1 cellular context compared by ENCODE assay signal in the genomic region with DNA sequence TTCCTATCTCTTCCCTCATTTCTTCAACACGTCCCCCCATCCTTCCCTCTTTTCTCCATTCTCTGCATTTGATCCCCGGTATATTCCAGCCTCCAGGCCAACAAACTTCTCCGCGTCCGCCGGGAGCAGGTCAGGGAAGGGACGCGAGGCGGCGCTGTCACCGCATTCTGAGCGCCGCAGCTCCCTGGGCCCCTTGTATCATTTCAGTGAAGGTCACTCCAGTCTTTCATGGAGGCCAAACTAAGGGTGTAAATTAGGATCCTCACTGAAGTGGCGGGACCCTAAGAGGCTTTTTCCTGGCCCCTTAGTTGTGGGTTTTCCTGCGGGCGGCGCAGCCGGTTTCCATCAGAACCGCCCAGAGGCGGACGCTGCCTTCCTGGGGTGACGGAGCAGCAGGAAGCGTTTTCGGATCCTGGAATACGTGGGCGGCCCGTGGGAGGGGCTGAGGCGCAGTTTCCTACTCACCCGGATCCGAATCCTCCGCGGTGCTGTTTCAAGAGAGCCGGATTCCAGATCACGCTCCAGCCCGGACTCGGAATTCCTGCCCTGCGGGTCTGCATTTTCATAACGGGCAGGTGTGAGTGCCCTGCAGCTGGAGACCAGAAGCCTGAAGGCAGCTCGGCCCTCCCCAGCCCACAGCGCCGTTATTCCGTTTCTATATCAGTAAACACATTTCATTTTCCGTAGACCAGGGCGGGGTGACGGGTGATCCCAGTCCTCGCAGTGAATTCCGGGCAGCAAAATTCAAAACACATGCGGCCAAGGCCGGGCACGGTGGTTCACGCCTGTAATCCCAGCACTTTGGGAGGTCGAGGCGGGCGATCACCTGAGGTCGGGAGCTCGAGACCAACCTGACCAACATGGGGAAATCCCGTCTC.
TF ChIP-seq lines count a peak whose summit lies in the region.

No MANE protein-coding gene starts in this region.

TF ChIP-seq in HepG2, 621 proteins besides CTCF, POLR2A, EP300 and RAD21 (continued from another document and continues in another):
- TF ChIP-seq, protein P1, sequence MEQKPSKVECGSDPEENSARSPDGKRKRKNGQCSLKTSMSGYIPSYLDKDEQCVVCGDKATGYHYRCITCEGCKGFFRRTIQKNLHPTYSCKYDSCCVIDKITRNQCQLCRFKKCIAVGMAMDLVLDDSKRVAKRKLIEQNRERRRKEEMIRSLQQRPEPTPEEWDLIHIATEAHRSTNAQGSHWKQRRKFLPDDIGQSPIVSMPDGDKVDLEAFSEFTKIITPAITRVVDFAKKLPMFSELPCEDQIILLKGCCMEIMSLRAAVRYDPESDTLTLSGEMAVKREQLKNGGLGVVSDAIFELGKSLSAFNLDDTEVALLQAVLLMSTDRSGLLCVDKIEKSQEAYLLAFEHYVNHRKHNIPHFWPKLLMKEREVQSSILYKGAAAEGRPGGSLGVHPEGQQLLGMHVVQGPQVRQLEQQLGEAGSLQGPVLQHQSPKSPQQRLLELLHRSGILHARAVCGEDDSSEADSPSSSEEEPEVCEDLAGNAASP (CRISPR knock-in tag; IDR thresholded peaks at IDR 0.05; ENCODE audit: borderline replicate concordance): 0 out of 2 replicates have a peak, but pooled peaks have one; percentile 36
- 0 out of 2 replicates have a peak, but pooled peaks have one; percentile 58 for TF ChIP-seq SMYD3 (CRISPR knock-in tag; IDR thresholded peaks at IDR 0.05)
- 0 out of 2 replicates have a peak, but pooled peaks have one; percentile 8 for TF ChIP-seq RFX5 (IDR thresholded peaks at IDR 0.05; ENCODE audit: low read depth, low read length)
- TF ChIP-seq FOXO1 (CRISPR knock-in tag; IDR thresholded peaks at IDR 0.05): no peak; the same call in none of the 2 replicates
- no peak for TF ChIP-seq PRMT3 (CRISPR knock-in tag; IDR thresholded peaks at IDR 0.05; ENCODE audit: borderline replicate concordance, low read depth)
- peak; percentile 64 for TF ChIP-seq BORCS8-MEF2B (CRISPR knock-in tag; IDR thresholded peaks at IDR 0.05)
- TF ChIP-seq SYNCRIP (IDR thresholded peaks at IDR 0.05; ENCODE audit: insufficient read depth, low read depth, low read length): no peak
- no peak for TF ChIP-seq ZNF34 (CRISPR knock-in tag; IDR thresholded peaks at IDR 0.05; ENCODE audit: borderline replicate concordance)
- TF ChIP-seq ZNF629 (CRISPR knock-in tag; conservative IDR thresholded peaks at IDR 0.05): no peak
- TF ChIP-seq, protein P2, sequence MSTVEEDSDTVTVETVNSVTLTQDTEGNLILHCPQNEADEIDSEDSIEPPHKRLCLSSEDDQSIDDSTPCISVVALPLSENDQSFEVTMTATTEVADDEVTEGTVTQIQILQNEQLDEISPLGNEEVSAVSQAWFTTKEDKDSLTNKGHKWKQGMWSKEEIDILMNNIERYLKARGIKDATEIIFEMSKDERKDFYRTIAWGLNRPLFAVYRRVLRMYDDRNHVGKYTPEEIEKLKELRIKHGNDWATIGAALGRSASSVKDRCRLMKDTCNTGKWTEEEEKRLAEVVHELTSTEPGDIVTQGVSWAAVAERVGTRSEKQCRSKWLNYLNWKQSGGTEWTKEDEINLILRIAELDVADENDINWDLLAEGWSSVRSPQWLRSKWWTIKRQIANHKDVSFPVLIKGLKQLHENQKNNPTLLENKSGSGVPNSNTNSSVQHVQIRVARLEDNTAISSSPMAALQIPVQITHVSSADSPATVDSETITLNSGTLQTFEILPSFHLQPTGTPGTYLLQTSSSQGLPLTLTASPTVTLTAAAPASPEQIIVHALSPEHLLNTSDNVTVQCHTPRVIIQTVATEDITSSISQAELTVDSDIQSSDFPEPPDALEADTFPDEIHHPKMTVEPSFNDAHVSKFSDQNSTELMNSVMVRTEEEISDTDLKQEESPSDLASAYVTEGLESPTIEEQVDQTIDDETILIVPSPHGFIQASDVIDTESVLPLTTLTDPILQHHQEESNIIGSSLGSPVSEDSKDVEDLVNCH (CRISPR knock-in tag; IDR thresholded peaks at IDR 0.05): no peak
- TF ChIP-seq ZFX (CRISPR knock-in tag; IDR thresholded peaks at IDR 0.05; ENCODE audit: low read depth): peak; percentile 81
- TF ChIP-seq REPIN1 (CRISPR knock-in tag; IDR thresholded peaks at IDR 0.05; ENCODE audit: borderline replicate concordance, low read depth): no peak; the same call in 1 of the 2 replicates
- TF ChIP-seq, protein P3, sequence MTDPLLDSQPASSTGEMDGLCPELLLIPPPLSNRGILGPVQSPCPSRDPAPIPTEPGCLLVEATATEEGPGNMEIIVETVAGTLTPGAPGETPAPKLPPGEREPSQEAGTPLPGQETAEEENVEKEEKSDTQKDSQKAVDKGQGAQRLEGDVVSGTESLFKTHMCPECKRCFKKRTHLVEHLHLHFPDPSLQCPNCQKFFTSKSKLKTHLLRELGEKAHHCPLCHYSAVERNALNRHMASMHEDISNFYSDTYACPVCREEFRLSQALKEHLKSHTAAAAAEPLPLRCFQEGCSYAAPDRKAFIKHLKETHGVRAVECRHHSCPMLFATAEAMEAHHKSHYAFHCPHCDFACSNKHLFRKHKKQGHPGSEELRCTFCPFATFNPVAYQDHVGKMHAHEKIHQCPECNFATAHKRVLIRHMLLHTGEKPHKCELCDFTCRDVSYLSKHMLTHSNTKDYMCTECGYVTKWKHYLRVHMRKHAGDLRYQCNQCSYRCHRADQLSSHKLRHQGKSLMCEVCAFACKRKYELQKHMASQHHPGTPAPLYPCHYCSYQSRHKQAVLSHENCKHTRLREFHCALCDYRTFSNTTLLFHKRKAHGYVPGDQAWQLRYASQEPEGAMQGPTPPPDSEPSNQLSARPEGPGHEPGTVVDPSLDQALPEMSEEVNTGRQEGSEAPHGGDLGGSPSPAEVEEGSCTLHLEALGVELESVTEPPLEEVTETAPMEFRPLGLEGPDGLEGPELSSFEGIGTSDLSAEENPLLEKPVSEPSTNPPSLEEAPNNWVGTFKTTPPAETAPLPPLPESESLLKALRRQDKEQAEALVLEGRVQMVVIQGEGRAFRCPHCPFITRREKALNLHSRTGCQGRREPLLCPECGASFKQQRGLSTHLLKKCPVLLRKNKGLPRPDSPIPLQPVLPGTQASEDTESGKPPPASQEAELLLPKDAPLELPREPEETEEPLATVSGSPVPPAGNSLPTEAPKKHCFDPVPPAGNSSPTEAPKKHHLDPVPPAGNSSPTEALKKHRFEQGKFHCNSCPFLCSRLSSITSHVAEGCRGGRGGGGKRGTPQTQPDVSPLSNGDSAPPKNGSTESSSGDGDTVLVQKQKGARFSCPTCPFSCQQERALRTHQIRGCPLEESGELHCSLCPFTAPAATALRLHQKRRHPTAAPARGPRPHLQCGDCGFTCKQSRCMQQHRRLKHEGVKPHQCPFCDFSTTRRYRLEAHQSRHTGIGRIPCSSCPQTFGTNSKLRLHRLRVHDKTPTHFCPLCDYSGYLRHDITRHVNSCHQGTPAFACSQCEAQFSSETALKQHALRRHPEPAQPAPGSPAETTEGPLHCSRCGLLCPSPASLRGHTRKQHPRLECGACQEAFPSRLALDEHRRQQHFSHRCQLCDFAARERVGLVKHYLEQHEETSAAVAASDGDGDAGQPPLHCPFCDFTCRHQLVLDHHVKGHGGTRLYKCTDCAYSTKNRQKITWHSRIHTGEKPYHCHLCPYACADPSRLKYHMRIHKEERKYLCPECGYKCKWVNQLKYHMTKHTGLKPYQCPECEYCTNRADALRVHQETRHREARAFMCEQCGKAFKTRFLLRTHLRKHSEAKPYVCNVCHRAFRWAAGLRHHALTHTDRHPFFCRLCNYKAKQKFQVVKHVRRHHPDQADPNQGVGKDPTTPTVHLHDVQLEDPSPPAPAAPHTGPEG (CRISPR knock-in tag; IDR thresholded peaks at IDR 0.05): 0 out of 2 replicates have a peak, but pooled peaks have one; percentile 64
- TF ChIP-seq, protein P4, sequence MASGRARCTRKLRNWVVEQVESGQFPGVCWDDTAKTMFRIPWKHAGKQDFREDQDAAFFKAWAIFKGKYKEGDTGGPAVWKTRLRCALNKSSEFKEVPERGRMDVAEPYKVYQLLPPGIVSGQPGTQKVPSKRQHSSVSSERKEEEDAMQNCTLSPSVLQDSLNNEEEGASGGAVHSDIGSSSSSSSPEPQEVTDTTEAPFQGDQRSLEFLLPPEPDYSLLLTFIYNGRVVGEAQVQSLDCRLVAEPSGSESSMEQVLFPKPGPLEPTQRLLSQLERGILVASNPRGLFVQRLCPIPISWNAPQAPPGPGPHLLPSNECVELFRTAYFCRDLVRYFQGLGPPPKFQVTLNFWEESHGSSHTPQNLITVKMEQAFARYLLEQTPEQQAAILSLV (CRISPR knock-in tag; IDR thresholded peaks at IDR 0.05; ENCODE audit: borderline replicate concordance): 0 out of 2 replicates have a peak, but pooled peaks have one; percentile 58
- TF ChIP-seq ZNF432 (CRISPR knock-in tag; IDR thresholded peaks at IDR 0.05; ENCODE audit: borderline replicate concordance): no peak
- 0 out of 2 replicates have a peak, but pooled peaks have one; percentile 69 for TF ChIP-seq ELF4 (CRISPR knock-in tag; IDR thresholded peaks at IDR 0.05; ENCODE audit: borderline replicate concordance)
- TF ChIP-seq ZBTB20 (CRISPR knock-in tag; IDR thresholded peaks at IDR 0.05; ENCODE audit: borderline replicate concordance, low read depth): no peak
- TF ChIP-seq HOXA9 (CRISPR knock-in tag; IDR thresholded peaks at IDR 0.05; ENCODE audit: borderline replicate concordance): no peak
- peak; percentile 50 for TF ChIP-seq FOXK1 (CRISPR knock-in tag; IDR thresholded peaks at IDR 0.05; ENCODE audit: borderline replicate concordance, low read depth)
- TF ChIP-seq, protein P5, sequence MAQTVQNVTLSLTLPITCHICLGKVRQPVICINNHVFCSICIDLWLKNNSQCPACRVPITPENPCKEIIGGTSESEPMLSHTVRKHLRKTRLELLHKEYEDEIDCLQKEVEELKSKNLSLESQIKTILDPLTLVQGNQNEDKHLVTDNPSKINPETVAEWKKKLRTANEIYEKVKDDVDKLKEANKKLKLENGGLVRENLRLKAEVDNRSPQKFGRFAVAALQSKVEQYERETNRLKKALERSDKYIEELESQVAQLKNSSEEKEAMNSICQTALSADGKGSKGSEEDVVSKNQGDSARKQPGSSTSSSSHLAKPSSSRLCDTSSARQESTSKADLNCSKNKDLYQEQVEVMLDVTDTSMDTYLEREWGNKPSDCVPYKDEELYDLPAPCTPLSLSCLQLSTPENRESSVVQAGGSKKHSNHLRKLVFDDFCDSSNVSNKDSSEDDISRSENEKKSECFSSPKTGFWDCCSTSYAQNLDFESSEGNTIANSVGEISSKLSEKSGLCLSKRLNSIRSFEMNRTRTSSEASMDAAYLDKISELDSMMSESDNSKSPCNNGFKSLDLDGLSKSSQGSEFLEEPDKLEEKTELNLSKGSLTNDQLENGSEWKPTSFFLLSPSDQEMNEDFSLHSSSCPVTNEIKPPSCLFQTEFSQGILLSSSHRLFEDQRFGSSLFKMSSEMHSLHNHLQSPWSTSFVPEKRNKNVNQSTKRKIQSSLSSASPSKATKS (CRISPR knock-in tag; IDR thresholded peaks at IDR 0.05): no peak
- TF ChIP-seq, protein P6, sequence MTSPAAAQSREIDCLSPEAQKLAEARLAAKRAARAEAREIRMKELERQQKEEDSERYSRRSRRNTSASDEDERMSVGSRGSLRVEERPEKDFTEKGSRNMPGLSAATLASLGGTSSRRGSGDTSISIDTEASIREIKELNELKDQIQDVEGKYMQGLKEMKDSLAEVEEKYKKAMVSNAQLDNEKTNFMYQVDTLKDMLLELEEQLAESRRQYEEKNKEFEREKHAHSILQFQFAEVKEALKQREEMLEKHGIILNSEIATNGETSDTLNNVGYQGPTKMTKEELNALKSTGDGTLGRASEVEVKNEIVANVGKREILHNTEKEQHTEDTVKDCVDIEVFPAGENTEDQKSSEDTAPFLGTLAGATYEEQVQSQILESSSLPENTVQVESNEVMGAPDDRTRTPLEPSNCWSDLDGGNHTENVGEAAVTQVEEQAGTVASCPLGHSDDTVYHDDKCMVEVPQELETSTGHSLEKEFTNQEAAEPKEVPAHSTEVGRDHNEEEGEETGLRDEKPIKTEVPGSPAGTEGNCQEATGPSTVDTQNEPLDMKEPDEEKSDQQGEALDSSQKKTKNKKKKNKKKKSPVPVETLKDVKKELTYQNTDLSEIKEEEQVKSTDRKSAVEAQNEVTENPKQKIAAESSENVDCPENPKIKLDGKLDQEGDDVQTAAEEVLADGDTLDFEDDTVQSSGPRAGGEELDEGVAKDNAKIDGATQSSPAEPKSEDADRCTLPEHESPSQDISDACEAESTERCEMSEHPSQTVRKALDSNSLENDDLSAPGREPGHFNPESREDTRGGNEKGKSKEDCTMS (CRISPR knock-in tag; conservative IDR thresholded peaks at IDR 0.05): no peak
- TF ChIP-seq TP53 (CRISPR knock-in tag; conservative IDR thresholded peaks at IDR 0.05): no peak
- TF ChIP-seq RBM22 (optimal IDR thresholded peaks at IDR 0.05; ENCODE audit: low read length): no peak
- no peak for TF ChIP-seq PHB2 (IDR thresholded peaks at IDR 0.05; ENCODE audit: partially characterized antibody)
- TF ChIP-seq ZNF790 (CRISPR knock-in tag; IDR thresholded peaks at IDR 0.05; ENCODE audit: borderline replicate concordance): no peak
- no peak for TF ChIP-seq ZNF547 (CRISPR knock-in tag; IDR thresholded peaks at IDR 0.05)
- TF ChIP-seq, protein P7, sequence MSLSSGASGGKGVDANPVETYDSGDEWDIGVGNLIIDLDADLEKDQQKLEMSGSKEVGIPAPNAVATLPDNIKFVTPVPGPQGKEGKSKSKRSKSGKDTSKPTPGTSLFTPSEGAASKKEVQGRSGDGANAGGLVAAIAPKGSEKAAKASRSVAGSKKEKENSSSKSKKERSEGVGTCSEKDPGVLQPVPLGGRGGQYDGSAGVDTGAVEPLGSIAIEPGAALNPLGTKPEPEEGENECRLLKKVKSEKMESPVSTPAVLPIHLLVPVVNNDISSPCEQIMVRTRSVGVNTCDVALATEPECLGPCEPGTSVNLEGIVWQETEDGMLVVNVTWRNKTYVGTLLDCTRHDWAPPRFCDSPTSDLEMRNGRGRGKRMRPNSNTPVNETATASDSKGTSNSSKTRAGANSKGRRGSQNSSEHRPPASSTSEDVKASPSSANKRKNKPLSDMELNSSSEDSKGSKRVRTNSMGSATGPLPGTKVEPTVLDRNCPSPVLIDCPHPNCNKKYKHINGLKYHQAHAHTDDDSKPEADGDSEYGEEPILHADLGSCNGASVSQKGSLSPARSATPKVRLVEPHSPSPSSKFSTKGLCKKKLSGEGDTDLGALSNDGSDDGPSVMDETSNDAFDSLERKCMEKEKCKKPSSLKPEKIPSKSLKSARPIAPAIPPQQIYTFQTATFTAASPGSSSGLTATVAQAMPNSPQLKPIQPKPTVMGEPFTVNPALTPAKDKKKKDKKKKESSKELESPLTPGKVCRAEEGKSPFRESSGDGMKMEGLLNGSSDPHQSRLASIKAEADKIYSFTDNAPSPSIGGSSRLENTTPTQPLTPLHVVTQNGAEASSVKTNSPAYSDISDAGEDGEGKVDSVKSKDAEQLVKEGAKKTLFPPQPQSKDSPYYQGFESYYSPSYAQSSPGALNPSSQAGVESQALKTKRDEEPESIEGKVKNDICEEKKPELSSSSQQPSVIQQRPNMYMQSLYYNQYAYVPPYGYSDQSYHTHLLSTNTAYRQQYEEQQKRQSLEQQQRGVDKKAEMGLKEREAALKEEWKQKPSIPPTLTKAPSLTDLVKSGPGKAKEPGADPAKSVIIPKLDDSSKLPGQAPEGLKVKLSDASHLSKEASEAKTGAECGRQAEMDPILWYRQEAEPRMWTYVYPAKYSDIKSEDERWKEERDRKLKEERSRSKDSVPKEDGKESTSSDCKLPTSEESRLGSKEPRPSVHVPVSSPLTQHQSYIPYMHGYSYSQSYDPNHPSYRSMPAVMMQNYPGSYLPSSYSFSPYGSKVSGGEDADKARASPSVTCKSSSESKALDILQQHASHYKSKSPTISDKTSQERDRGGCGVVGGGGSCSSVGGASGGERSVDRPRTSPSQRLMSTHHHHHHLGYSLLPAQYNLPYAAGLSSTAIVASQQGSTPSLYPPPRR (CRISPR knock-in tag; IDR thresholded peaks at IDR 0.05; ENCODE audit: borderline replicate concordance): peak; percentile 16; the same call in 1 of the 2 replicates
- TF ChIP-seq GTF2F1 (IDR thresholded peaks at IDR 0.05; ENCODE audit: low read length): no peak
- TF ChIP-seq FOXJ3 (CRISPR knock-in tag; IDR thresholded peaks at IDR 0.05; ENCODE audit: borderline replicate concordance): peak; percentile 31; the same call in 1 of the 2 replicates
